Comparison of ENCODE assay signal across 8 cellular contexts in the genomic region with DNA sequence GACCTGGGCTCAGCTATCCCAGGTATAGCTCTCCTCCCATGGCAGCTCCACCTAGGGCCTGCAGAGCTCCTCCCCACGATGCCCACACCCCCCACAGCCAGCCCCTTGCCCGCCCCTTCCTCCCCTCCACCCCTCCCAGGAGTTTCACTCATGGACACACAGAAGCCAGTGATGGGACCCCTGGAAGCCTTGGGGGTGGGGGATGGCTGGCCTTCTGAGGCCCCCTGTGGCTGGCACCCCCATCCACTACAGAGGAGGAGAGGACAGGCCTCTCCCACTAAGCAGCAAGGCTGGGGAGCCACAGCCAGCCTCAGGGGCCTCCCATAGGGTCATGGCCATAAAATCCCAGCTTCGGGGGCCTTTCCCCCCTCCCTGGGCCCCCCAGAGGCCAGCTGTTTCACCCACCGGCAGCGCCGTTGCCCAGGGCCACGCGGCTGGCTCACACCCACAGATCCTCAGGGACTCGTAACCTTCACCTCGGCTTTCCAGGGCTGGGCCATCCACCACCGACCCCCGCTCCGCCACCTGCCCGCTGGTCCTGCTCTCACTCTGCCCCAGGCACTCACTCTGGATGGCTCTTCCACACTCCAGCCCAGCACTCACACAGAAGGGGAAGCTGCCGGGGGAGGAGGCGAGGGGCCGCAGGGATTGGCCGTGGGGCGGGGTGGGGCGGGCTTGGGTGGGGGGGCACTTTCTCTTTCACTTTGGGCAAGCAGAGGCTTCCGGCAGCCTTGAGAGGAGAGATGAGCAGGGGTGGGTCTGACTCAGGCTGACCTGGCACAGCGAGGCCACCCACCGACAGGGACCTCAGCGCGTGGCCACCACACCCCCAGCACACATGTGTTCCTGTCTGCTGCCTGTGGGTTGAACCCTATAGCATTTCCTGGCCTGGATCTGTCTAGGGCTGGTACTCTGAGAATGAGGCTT. TPM values are rescaled to one million over a fixed set of nuclear protein-coding genes. Genes with fewer than 3 reads are reported as not detected.
A peak's percentile ranks its signal among the peaks of the same experiment; 100 is the strongest.
DNase-seq lines count a peak whose midpoint lies in the region; ATAC-seq, FAIRE-seq and TF ChIP-seq lines count a peak whose summit lies in the region.

No MANE protein-coding gene starts in this region.

- no peaks in the 10 kb centered on the region for H3K9me3 ChIP-seq in A549
- no peaks in the 10 kb centered on the region for H3K9me3 ChIP-seq in left lung

- H3K36me3 ChIP-seq in left lung: peaks cover 0 to 51% of the 10 kb centered on the region in 2 donors

- peak overlapping the region; percentile 76 to 99; a peak in 5 of 6 replicates for H3K27ac ChIP-seq in A549
- H3K27ac ChIP-seq in caudate nucleus (ENCODE audit: low read depth, low read length): peak overlapping the region; percentile 80
- peak overlapping the region; percentile 67 to 85 for H3K27ac ChIP-seq in left lung

- H3K4me2 ChIP-seq in A549: peak overlapping the region; percentile 90

- intact Hi-C loops in left lung (cut with DNase I): no loop called here

- 64% methylated on average over 14 of the region's 25 CpGs for WGBS in A549 (ENCODE audit: missing lambda C conversion rate)

- no peak for TF ChIP-seq CTCF in A549 (IDR thresholded peaks at IDR 0.05)
- no peak for TF ChIP-seq CTCF in left lung (IDR thresholded peaks at IDR 0.05)

- peak overlapping the region; percentile 8; the same call in 1 of the 3 replicates for H3K4me3 ChIP-seq in A549
- H3K4me3 ChIP-seq in left lung: peak overlapping the region; percentile 75 to 89

- TF ChIP-seq RAD21 in A549 (conservative IDR thresholded peaks at IDR 0.05 in 1 of 2, IDR thresholded peaks at IDR 0.05 in 1 of 2): no peak

- POLR2A ChIA-PET in A549 (lab: Yijun Ruan, JAX): interaction anchor here (0.6 to 1.5 kb wide), 5 partner anchors 9 to 81 kb away, joined by 3 to 6 read pairs (median 3); partner anchors contain the start of genes PNPLA2 and RPLP2

- no peak for TF ChIP-seq EP300 in A549 (IDR thresholded peaks at IDR 0.05)

- DNase-seq in A549 (ENCODE audit: low read depth in 1 of 2, low spot score in 1 of 2): no peak
- DNase-seq in GM19238 (ENCODE audit: insufficient read length, low spot score): peak; percentile 99
- peak; percentile 58 for DNase-seq in NCI-H2029 treated with DMSO at 0.1 percent for 48 hours (lab: John Stamatoyannopoulos, UW)
- DNase-seq in activated CD4-positive, CD25-positive, alpha-beta regulatory T cell (lab: John Stamatoyannopoulos, UW): peak; percentile 74 to 84 (median 76)
- DNase-seq in caudate nucleus (lab: John Stamatoyannopoulos, UW): peak in 31 of 61 donors; percentile 17 to 76 (median 43)
- DNase-seq in left lung: peak; percentile 86 to 90
- DNase-seq in stimulated activated CD4-positive, alpha-beta T cell treated with anti-CD3 and anti-CD28 coated beads, Interleukin-4, amount 100 ng/mL, for 1 hour: peak; percentile 80
- no peak for DNase-seq in HuH-7 (ENCODE audit: low spot score)

- ATAC-seq in A549: peak in 1 of 2 experiments; percentile 0; a peak in 2 of 6 replicates
- peak; percentile 75 for ATAC-seq in left lung

- CTCF ChIA-PET in A549 (lab: Yijun Ruan, JAX): interaction anchor here (0.9 to 2.1 kb wide), 6 partner anchors 9 to 42 kb away, joined by 3 to 13 read pairs (median 3); partner anchors contain the start of gene PIDD1

- no peak for TF ChIP-seq POLR2A in A549 (IDR thresholded peaks at IDR 0.05; ENCODE audit: low read length)

- H3K27me3 ChIP-seq in left lung: no peaks in the 10 kb centered on the region

- H3K4me1 ChIP-seq in A549 (peaks cover 32% of the 10 kb centered on the region), left lung (peaks cover 20 to 42% of the 10 kb centered on the region in 2 donors)

- no peak for FAIRE-seq in A549 (lab: Jason Lieb, UNC)

TF ChIP-seq in A549, 52 proteins besides CTCF, POLR2A, EP300 and RAD21 (continues in another document):
- TF ChIP-seq NPAS2 (CRISPR knock-in tag; IDR thresholded peaks at IDR 0.05; ENCODE audit: borderline replicate concordance): no peak
- no peak for TF ChIP-seq TP53 (CRISPR knock-in tag; IDR thresholded peaks at IDR 0.05)
- no peak for TF ChIP-seq HES2 (IDR thresholded peaks at IDR 0.05)
- TF ChIP-seq REST (IDR thresholded peaks at IDR 0.05): no peak
- TF ChIP-seq NR3C1 (IDR thresholded peaks at IDR 0.05): no peak
- no peak for TF ChIP-seq JUN (IDR thresholded peaks at IDR 0.05)
- no peak for TF ChIP-seq SREBF2 (IDR thresholded peaks at IDR 0.05)
- TF ChIP-seq ESRRA (IDR thresholded peaks at IDR 0.05; ENCODE audit: borderline replicate concordance, low read length): no peak
- TF ChIP-seq HMGXB4 (CRISPR knock-in tag; IDR thresholded peaks at IDR 0.05; ENCODE audit: borderline replicate concordance): no peak

RNA-seq across cellular contexts. Expression of gene SLC25A22, which starts 2.2 kb away (rescaled TPM):
- polyA plus RNA-seq in A549 (2011; rRNA removed) (11.6 and 13.5 TPM in 2 replicates), A549 (2017; fragmentation: RNase III; extraction: RNeasy Plus Mini Kit Qiagen cat#74134 plus additional on column Dnase treatment) (18.7 to 21.8 TPM (median 19.5 TPM) in 3 replicates)
- polyA plus RNA-seq in A549 (2012; cell fraction: cytosol; rRNA removed): 43.6 and 50.2 TPM in 2 replicates
- polyA plus RNA-seq in A549 (2012; cell fraction: nucleus; rRNA removed): 85.4 and 116 TPM in 2 replicates
- 4.5 and 15.8 TPM in 2 replicates for polyA minus RNA-seq in A549 (2011; rRNA and poly(A)+ RNA removed)
- total RNA-seq in left lung: 10 to 100 TPM; 28.9 to 29.4 TPM

RNA-seq across cellular contexts. Expression of gene CEND1, which starts 6.0 kb away (rescaled TPM):
- polyA plus RNA-seq in A549 (2011; rRNA removed) (not detected in 2 replicates), A549 (2017; fragmentation: RNase III; extraction: RNeasy Plus Mini Kit Qiagen cat#74134 plus additional on column Dnase treatment) (1.0 to 1.3 TPM (median 1.0 TPM) in 3 replicates)
- 0.32 and 0.51 TPM in 2 replicates for polyA plus RNA-seq in A549 (2012; cell fraction: cytosol; rRNA removed)
- 0.47 and 0.59 TPM in 2 replicates for polyA plus RNA-seq in A549 (2012; cell fraction: nucleus; rRNA removed)
- polyA minus RNA-seq in A549 (2011; rRNA and poly(A)+ RNA removed): 0.29 TPM in 1 of 2 replicates, not detected in the other
- total RNA-seq in left lung: under 1 TPM in 1 of 2 donors, not detected in 1; 0.47 TPM

RNA-seq across cellular contexts. Expression of gene PIDD1, which starts 9.1 kb away (rescaled TPM):
- polyA plus RNA-seq in A549 (2011; rRNA removed) (6.3 and 6.5 TPM in 2 replicates), A549 (2017; fragmentation: RNase III; extraction: RNeasy Plus Mini Kit Qiagen cat#74134 plus additional on column Dnase treatment) (15.7 to 19.0 TPM (median 18.9 TPM) in 3 replicates)
- 17.5 and 23.5 TPM in 2 replicates for polyA plus RNA-seq in A549 (2012; cell fraction: cytosol; rRNA removed)
- 117 and 172 TPM in 2 replicates for polyA plus RNA-seq in A549 (2012; cell fraction: nucleus; rRNA removed)
- 2.7 and 4.4 TPM in 2 replicates for polyA minus RNA-seq in A549 (2011; rRNA and poly(A)+ RNA removed)
- total RNA-seq in left lung: 10 to 100 TPM; 13.8 to 18.6 TPM

RNA-seq across cellular contexts. Expression of gene RPLP2, which starts 13.9 kb away (rescaled TPM):
- polyA plus RNA-seq in A549 (2011; rRNA removed): 1,346 and 1,493 TPM in 2 replicates
- 3,184 and 3,866 TPM in 2 replicates for polyA plus RNA-seq in A549 (2012; cell fraction: cytosol; rRNA removed)
- polyA plus RNA-seq in A549 (2012; cell fraction: nucleus; rRNA removed): 1,421 and 2,115 TPM in 2 replicates
- 2,443 to 2,621 TPM (median 2,508 TPM) in 3 replicates for polyA plus RNA-seq in A549 (2017; fragmentation: RNase III; extraction: RNeasy Plus Mini Kit Qiagen cat#74134 plus additional on column Dnase treatment)
- polyA minus RNA-seq in A549 (2011; rRNA and poly(A)+ RNA removed): 823 and 964 TPM in 2 replicates
- 1,000 to 10,000 TPM; 1,620 to 1,802 TPM for total RNA-seq in left lung

RNA-seq across cellular contexts. Expression of gene GATD1, which starts 18.6 kb away (rescaled TPM):
- polyA plus RNA-seq in A549 (2011; rRNA removed) (14.5 and 16.8 TPM in 2 replicates), A549 (2017; fragmentation: RNase III; extraction: RNeasy Plus Mini Kit Qiagen cat#74134 plus additional on column Dnase treatment) (41.9 to 43.5 TPM (median 43.1 TPM) in 3 replicates)
- polyA plus RNA-seq in A549 (2012; cell fraction: cytosol; rRNA removed): 82.8 and 96.7 TPM in 2 replicates
- 296 and 428 TPM in 2 replicates for polyA plus RNA-seq in A549 (2012; cell fraction: nucleus; rRNA removed)
- polyA minus RNA-seq in A549 (2011; rRNA and poly(A)+ RNA removed): 8.6 and 9.5 TPM in 2 replicates
- total RNA-seq in left lung: 10 to 100 TPM; 57.9 to 63.7 TPM

Comparison
In these comparisons a context has a peak if more than half of its experiments do, and no peak if none do; other contexts are left out.
1. DNase-seq: peak in GM19238 (single experiment), NCI-H2029 treated with DMSO at 0.1 percent for 48 hours (single experiment), activated CD4-positive, CD25-positive, alpha-beta regulatory T cell (4 of 4), caudate nucleus (31 of 61), left lung (2 of 2) and stimulated activated CD4-positive, alpha-beta T cell treated with anti-CD3 and anti-CD28 coated beads, Interleukin-4, amount 100 ng/mL, for 1 hour (single experiment); none in A549 (0 of 2) and HuH-7 (single experiment).
2. Peak in every context shown above with its lines, with median percentiles within 50 percentile points of each other: H3K27ac ChIP-seq.